1 cellular context compared by ENCODE assay signal in the genomic region with DNA sequence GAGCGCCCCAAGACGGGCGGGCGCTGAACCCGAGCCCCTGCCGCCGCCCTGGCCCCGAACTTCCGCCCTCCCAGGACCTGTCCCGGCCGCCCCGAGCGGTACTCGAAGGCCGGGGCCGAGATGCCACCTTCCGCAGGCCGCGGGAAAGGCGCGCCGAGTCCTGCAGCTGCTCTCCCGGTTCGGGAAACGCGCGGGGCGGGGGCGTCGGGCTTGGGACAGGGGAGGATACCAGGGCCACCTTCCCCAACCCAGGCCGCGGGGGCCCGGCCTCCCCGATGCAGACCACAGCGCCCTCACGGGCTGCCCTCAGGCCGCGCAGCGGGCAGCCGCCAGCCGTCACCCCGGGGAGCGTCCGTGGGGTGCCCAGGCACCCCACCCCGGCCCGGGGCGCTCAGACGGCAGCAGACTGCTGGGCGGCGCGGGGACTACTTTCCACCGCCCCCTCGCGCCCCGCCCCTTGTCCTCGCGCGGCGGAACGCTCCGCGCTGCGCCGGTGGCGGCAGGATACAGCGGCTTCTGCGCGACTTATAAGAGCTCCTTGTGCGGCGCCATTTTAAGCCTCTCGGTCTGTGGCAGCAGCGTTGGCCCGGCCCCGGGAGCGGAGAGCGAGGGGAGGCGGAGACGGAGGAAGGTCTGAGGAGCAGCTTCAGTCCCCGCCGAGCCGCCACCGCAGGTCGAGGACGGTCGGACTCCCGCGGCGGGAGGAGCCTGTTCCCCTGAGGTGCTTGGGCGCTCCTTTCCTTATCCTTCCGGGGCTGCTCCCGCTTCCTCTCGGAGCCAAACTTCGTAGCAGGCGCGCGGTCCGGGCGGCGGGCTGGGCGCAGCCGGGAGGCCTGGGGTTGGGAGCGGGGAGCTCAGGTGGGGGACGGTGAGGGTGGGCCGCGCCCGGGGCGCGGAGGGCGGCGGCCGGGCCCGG.
TF ChIP-seq lines count a peak whose summit lies in the region.

A gene (plus strand): TSS at position 556 of the 916 bp plus-strand sequence. CDS start 24,564 bp downstream, outside the sequence.

TF ChIP-seq in HepG2, 621 proteins besides CTCF, POLR2A, EP300 and RAD21 (continued from another document):
- TF ChIP-seq, protein P1, sequence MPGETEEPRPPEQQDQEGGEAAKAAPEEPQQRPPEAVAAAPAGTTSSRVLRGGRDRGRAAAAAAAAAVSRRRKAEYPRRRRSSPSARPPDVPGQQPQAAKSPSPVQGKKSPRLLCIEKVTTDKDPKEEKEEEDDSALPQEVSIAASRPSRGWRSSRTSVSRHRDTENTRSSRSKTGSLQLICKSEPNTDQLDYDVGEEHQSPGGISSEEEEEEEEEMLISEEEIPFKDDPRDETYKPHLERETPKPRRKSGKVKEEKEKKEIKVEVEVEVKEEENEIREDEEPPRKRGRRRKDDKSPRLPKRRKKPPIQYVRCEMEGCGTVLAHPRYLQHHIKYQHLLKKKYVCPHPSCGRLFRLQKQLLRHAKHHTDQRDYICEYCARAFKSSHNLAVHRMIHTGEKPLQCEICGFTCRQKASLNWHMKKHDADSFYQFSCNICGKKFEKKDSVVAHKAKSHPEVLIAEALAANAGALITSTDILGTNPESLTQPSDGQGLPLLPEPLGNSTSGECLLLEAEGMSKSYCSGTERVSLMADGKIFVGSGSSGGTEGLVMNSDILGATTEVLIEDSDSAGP (CRISPR knock-in tag; IDR thresholded peaks at IDR 0.05; ENCODE audit: borderline replicate concordance) = peak; percentile 89
- TF ChIP-seq RNF2 (conservative IDR thresholded peaks at IDR 0.05; ENCODE audit: low read depth) (peak; percentile 12; the same call in 1 of the 2 replicates), SRSF4 (IDR thresholded peaks at IDR 0.05; ENCODE audit: low read depth, low read length, poor library complexity, severe bottlenecking) (peak; percentile 41), ZNF552 (CRISPR knock-in tag; IDR thresholded peaks at IDR 0.05; ENCODE audit: borderline replicate concordance) (peak; percentile 97), SALL1 (CRISPR knock-in tag; IDR thresholded peaks at IDR 0.05) (peak; percentile 96), XRCC5 (optimal IDR thresholded peaks at IDR 0.05; ENCODE audit: low read length) (peak; percentile 99), BORCS8-MEF2B (CRISPR knock-in tag; IDR thresholded peaks at IDR 0.05) (peak; percentile 94), ZNF350 (CRISPR knock-in tag; IDR thresholded peaks at IDR 0.05; ENCODE audit: borderline replicate concordance, low read depth) (peak; percentile 75; the same call in 1 of the 2 replicates), ZBTB3 (CRISPR knock-in tag; IDR thresholded peaks at IDR 0.05; ENCODE audit: borderline replicate concordance, low read depth) (no peak), REPIN1 (CRISPR knock-in tag; IDR thresholded peaks at IDR 0.05; ENCODE audit: borderline replicate concordance, low read depth) (peak; percentile 96), SOX6 (IDR thresholded peaks at IDR 0.05) (no peak), SOX6 (CRISPR knock-in tag; IDR thresholded peaks at IDR 0.05) (peak; percentile 83), PLRG1 (conservative IDR thresholded peaks at IDR 0.05) (no peak), SIX4 (CRISPR knock-in tag; IDR thresholded peaks at IDR 0.05) (peak; percentile 65; the same call in 1 of the 2 replicates), ZNF562 (CRISPR knock-in tag; IDR thresholded peaks at IDR 0.05; ENCODE audit: borderline replicate concordance) (0 out of 2 replicates have a peak, but pooled peaks have one; percentile 47), ZNF510 (CRISPR knock-in tag; IDR thresholded peaks at IDR 0.05; ENCODE audit: low read depth) (peak; percentile 93; the same call in 1 of the 2 replicates), ZNF83 (CRISPR knock-in tag; IDR thresholded peaks at IDR 0.05; ENCODE audit: borderline replicate concordance) (0 out of 2 replicates have a peak, but pooled peaks have one; percentile 41), HOXA5 (CRISPR knock-in tag; IDR thresholded peaks at IDR 0.05) (peak; percentile 98), ZBTB1 (CRISPR knock-in tag; IDR thresholded peaks at IDR 0.05; ENCODE audit: borderline replicate concordance) (0 out of 2 replicates have a peak, but pooled peaks have one; percentile 31), GABPA (IDR thresholded peaks at IDR 0.05; ENCODE audit: low read depth, low read length) (no peak), GABPA (CRISPR knock-in tag; IDR thresholded peaks at IDR 0.05; ENCODE audit: low read depth) (peak; percentile 9; the same call in 1 of the 2 replicates), MXD4 (CRISPR knock-in tag; IDR thresholded peaks at IDR 0.05) (0 out of 2 replicates have a peak, but pooled peaks have one; percentile 67), ISL2 (CRISPR knock-in tag; IDR thresholded peaks at IDR 0.05) (peak; percentile 68), SIN3A (IDR thresholded peaks at IDR 0.05; ENCODE audit: borderline replicate concordance, low read depth, low read length) (peak; percentile 86; the same call in 1 of the 2 replicates), ZNF205 (CRISPR knock-in tag; IDR thresholded peaks at IDR 0.05) (peak; percentile 92), JUN (CRISPR knock-in tag; IDR thresholded peaks at IDR 0.05) (peak; percentile 74; the same call in 1 of the 2 replicates), HNRNPUL1 (IDR thresholded peaks at IDR 0.05; ENCODE audit: low read depth, low read length) (peak; percentile 81; the same call in 1 of the 2 replicates), CHD4 (IDR thresholded peaks at IDR 0.05; ENCODE audit: borderline replicate concordance, low read length) (no peak), AGO1 (IDR thresholded peaks at IDR 0.05; ENCODE audit: low read depth, low read length, poor library complexity, severe bottlenecking) (peak; percentile 84), MED13 (CRISPR knock-in tag; IDR thresholded peaks at IDR 0.05) (0 out of 2 replicates have a peak, but pooled peaks have one; percentile 84), ARNTL (CRISPR knock-in tag; IDR thresholded peaks at IDR 0.05) (peak; percentile 78; the same call in 1 of the 2 replicates)
- TF ChIP-seq, protein P2, sequence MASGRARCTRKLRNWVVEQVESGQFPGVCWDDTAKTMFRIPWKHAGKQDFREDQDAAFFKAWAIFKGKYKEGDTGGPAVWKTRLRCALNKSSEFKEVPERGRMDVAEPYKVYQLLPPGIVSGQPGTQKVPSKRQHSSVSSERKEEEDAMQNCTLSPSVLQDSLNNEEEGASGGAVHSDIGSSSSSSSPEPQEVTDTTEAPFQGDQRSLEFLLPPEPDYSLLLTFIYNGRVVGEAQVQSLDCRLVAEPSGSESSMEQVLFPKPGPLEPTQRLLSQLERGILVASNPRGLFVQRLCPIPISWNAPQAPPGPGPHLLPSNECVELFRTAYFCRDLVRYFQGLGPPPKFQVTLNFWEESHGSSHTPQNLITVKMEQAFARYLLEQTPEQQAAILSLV (CRISPR knock-in tag; IDR thresholded peaks at IDR 0.05; ENCODE audit: borderline replicate concordance) = peak; percentile 85
- TF ChIP-seq, protein P3, sequence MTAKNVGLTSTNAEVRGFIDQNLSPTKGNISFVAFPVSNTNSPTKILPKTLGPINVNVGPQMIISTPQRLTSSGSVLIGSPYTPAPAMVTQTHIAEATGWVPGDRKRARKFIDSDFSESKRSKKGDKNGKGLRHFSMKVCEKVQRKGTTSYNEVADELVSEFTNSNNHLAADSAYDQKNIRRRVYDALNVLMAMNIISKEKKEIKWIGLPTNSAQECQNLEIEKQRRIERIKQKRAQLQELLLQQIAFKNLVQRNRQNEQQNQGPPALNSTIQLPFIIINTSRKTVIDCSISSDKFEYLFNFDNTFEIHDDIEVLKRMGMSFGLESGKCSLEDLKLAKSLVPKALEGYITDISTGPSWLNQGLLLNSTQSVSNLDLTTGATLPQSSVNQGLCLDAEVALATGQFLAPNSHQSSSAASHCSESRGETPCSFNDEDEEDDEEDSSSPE (CRISPR knock-in tag; IDR thresholded peaks at IDR 0.05) = peak; percentile 88
- TF ChIP-seq, protein P4, sequence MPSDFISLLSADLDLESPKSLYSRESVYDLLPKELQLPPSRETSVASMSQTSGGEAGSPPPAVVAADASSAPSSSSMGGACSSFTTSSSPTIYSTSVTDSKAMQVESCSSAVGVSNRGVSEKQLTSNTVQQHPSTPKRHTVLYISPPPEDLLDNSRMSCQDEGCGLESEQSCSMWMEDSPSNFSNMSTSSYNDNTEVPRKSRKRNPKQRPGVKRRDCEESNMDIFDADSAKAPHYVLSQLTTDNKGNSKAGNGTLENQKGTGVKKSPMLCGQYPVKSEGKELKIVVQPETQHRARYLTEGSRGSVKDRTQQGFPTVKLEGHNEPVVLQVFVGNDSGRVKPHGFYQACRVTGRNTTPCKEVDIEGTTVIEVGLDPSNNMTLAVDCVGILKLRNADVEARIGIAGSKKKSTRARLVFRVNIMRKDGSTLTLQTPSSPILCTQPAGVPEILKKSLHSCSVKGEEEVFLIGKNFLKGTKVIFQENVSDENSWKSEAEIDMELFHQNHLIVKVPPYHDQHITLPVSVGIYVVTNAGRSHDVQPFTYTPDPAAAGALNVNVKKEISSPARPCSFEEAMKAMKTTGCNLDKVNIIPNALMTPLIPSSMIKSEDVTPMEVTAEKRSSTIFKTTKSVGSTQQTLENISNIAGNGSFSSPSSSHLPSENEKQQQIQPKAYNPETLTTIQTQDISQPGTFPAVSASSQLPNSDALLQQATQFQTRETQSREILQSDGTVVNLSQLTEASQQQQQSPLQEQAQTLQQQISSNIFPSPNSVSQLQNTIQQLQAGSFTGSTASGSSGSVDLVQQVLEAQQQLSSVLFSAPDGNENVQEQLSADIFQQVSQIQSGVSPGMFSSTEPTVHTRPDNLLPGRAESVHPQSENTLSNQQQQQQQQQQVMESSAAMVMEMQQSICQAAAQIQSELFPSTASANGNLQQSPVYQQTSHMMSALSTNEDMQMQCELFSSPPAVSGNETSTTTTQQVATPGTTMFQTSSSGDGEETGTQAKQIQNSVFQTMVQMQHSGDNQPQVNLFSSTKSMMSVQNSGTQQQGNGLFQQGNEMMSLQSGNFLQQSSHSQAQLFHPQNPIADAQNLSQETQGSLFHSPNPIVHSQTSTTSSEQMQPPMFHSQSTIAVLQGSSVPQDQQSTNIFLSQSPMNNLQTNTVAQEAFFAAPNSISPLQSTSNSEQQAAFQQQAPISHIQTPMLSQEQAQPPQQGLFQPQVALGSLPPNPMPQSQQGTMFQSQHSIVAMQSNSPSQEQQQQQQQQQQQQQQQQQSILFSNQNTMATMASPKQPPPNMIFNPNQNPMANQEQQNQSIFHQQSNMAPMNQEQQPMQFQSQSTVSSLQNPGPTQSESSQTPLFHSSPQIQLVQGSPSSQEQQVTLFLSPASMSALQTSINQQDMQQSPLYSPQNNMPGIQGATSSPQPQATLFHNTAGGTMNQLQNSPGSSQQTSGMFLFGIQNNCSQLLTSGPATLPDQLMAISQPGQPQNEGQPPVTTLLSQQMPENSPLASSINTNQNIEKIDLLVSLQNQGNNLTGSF (CRISPR knock-in tag; IDR thresholded peaks at IDR 0.05) = peak; percentile 86; the same call in 1 of the 2 replicates
- TF ChIP-seq, protein P5, sequence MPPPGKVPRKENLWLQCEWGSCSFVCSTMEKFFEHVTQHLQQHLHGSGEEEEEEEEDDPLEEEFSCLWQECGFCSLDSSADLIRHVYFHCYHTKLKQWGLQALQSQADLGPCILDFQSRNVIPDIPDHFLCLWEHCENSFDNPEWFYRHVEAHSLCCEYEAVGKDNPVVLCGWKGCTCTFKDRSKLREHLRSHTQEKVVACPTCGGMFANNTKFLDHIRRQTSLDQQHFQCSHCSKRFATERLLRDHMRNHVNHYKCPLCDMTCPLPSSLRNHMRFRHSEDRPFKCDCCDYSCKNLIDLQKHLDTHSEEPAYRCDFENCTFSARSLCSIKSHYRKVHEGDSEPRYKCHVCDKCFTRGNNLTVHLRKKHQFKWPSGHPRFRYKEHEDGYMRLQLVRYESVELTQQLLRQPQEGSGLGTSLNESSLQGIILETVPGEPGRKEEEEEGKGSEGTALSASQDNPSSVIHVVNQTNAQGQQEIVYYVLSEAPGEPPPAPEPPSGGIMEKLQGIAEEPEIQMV (CRISPR knock-in tag; IDR thresholded peaks at IDR 0.05; ENCODE audit: low read depth) = peak; percentile 77; the same call in 1 of the 2 replicates
- TF ChIP-seq, protein P6, sequence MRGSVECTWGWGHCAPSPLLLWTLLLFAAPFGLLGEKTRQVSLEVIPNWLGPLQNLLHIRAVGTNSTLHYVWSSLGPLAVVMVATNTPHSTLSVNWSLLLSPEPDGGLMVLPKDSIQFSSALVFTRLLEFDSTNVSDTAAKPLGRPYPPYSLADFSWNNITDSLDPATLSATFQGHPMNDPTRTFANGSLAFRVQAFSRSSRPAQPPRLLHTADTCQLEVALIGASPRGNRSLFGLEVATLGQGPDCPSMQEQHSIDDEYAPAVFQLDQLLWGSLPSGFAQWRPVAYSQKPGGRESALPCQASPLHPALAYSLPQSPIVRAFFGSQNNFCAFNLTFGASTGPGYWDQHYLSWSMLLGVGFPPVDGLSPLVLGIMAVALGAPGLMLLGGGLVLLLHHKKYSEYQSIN (CRISPR knock-in tag; IDR thresholded peaks at IDR 0.05; ENCODE audit: borderline replicate concordance) = no peak; the same call in 1 of the 2 replicates
- TF ChIP-seq, protein P7, sequence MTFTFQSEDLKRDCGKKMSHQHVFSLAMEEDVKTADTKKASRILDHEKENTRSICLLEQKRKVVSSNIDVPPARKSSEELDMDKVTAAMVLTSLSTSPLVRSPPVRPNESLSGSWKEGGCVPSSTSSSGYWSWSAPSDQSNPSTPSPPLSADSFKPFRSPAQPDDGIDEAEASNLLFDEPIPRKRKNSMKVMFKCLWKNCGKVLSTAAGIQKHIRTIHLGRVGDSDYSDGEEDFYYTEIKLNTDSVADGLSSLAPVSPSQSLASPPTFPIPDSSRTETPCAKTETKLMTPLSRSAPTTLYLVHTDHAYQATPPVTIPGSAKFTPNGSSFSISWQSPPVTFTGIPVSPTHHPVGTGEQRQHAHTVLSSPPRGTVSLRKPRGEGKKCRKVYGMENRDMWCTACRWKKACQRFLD (CRISPR knock-in tag; IDR thresholded peaks at IDR 0.05; ENCODE audit: borderline replicate concordance) = no peak; the same call in 1 of the 2 replicates
